In the genomic region with DNA sequence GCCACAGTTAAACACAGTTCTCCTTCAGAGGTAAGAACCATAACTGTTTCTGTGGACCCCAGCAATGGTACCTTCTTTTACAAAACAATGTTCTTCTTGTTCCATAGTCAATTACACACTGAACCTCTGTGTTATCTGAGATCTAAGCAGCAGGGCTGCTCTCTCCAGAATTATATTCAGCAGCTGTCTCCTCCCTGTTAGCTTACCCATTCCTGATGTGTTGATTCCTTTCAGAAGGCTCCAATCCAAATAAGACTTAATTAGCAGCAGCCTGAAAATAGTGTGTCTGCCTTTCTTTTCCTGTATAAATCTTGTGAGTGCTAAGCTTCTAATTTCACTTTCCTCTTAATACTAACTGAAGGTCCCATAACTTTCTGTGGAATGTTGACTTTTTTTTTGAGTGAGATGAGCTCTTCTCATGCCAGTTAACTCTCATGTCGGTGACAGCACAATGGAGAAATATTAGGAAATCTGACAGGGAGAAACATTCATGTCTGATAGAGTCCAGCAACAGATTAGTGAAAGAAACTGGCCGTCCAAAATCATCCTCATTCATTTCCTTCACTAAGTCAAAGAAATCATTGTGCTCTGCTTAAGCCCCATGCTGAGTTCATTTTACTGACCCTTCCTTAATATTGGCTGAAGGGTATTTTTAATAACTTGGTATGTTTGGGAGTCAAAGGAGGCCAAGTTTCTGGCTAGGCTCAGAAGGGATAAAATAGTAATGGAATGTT, we compare ENCODE assay signal across 12 cellular contexts.
DNase-seq lines count a peak whose midpoint lies in the region; ATAC-seq and TF ChIP-seq lines count a peak whose summit lies in the region.
"Had no signal": no experiment of that assay in that cellular context is flagged by ENCODE, and none has a peak within 500 bp of the region (broad histone marks: within the 10 kb centered on the region; RNA-seq: fewer than 3 reads in every experiment).

No MANE protein-coding gene starts in this region.

- no peaks in the 10 kb centered on the region for H3K9me3 ChIP-seq in adrenal gland (replicated peaks in 1 of 3)

- H3K36me3 Mint-ChIP-seq in osteocyte (ENCODE audit: unreplicated experiment), result no peaks in the 10 kb centered on the region
- H3K36me3 Mint-ChIP-seq: type B pancreatic cell had no signal

- TF ChIP-seq CTCF in AG10803 (conservative IDR thresholded peaks at IDR 0.05; ENCODE audit: low read length) (no peak), adrenal gland (IDR thresholded peaks at IDR 0.05) (no peak), osteocyte (IDR thresholded peaks at IDR 0.05) (no peak)

- H3K27ac ChIP-seq in adrenal gland, result peak overlapping the region in 3 of 5 donors; percentile 15 to 28 (median 21)

- DNase-seq in AG10803 (ENCODE audit: low read depth) (peak; percentile 32), adrenal gland (no peak), left ventricle myocardium superior (no peak), osteocyte (ENCODE audit: extremely low spot score, unreplicated experiment) (no peak), ureter (ENCODE audit: low spot score) (no peak), middle frontal gyrus (ENCODE audit: extremely low spot score, low spot score) (no peak)
- DNase-seq in central memory CD4-positive, alpha-beta T cell, result no peak
- no peak for DNase-seq in activated naive CD4-positive, alpha-beta T cell (lab: John Stamatoyannopoulos, UW)
- DNase-seq: effector memory CD4-positive, alpha-beta T cell; MM.1S; NCI-H2107 had no signal

- H3K9me3 Mint-ChIP-seq in osteocyte (ENCODE audit: unreplicated experiment), result no peaks in the 10 kb centered on the region
- H3K9me3 Mint-ChIP-seq: type B pancreatic cell had no signal

- H3K36me3 ChIP-seq in adrenal gland (replicated peaks in 1 of 2), result no peaks in the 10 kb centered on the region

- peaks cover 29% of the 10 kb centered on the region for H3K4me1 Mint-ChIP-seq in osteocyte (ENCODE audit: unreplicated experiment)

- WGBS in adrenal gland, 4 donors, result 17 to 36% (median 26%) methylated on average over 2 of the region's 2 CpGs

- peak; percentile 70 for ATAC-seq in left ventricle myocardium superior

- no peak for TF ChIP-seq POLR2A in adrenal gland (IDR thresholded peaks at IDR 0.05)

- H3K27ac Mint-ChIP-seq in osteocyte (ENCODE audit: unreplicated experiment), result peak overlapping the region; percentile 68
- H3K27ac Mint-ChIP-seq: type B pancreatic cell had no signal

- no peaks in the 10 kb centered on the region for H3K27me3 Mint-ChIP-seq in osteocyte (ENCODE audit: unreplicated experiment)
- H3K27me3 Mint-ChIP-seq: type B pancreatic cell had no signal

- peaks cover 8 to 35% of the 10 kb centered on the region in 2 donors for H3K4me1 ChIP-seq in adrenal gland (replicated peaks in 1 of 2)

- H3K4me3 ChIP-seq in AG10803 (ENCODE audit: low read length) (no peak overlapping the region), adrenal gland (no peak overlapping the region)

- H3K27me3 ChIP-seq in adrenal gland, result no peaks in the 10 kb centered on the region

- H3K4me3 Mint-ChIP-seq in osteocyte (ENCODE audit: unreplicated experiment), result peak overlapping the region; percentile 36
- H3K4me3 Mint-ChIP-seq: type B pancreatic cell had no signal

- intact Hi-C loops in adrenal gland (cut with DNase I), result no loop called here
- intact Hi-C loops in left ventricle myocardium superior (cut with micrococcal nuclease), result no loop called here
